Comparison of ENCODE assay signal across 9 cellular contexts in the genomic region with DNA sequence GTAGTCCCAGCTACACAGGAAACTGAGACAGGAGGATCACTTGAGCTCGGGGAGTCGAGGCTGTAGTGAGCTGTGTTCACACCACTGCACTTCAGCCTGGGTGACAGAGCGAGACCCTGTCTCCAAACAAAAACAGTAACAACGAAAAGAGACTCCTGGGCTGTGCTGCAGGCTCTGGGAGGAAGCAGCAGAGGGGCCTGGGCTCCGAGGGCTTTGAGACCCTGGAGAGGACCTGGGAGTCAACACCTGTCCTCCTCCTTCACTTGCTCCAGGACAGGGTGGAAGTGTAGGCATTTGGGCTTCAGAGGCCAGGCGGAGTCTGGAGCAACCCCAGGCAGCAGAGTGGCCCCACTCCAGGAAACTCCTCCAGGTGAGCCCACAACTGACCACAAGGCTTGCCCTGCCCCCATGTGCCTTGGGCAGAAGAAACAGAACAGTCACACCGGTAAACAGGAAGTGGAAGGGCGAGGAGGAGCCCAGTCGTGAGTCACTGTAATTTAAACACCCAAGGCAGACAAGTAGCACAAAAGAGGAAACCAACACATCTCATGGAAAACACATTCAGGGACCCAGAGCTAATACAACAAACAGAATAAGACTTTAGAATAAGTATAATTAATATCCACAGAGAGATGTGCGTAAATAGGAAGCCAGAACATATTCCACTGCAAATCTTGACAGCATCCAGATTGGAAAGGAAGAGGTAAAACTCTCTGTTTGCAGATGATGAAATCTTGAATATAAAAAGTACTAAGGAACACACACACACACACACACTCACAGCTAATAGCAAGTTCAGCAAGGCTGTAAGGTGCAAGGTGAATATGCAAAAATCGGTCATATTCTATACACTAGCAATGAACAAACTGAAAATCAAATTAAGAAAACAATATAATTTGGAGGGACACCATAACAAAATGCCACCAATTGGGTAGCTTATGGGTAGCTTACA. TPM values are rescaled to one million over a fixed set of nuclear protein-coding genes. Genes with fewer than 3 reads are reported as not detected.
DNase-seq lines count a peak whose midpoint lies in the region; ATAC-seq, FAIRE-seq and TF ChIP-seq lines count a peak whose summit lies in the region.
"Had no signal": no experiment of that assay in that cellular context is flagged by ENCODE, and none has a peak within 500 bp of the region (broad histone marks: within the 10 kb centered on the region; RNA-seq: fewer than 3 reads in every experiment).

No MANE protein-coding gene starts in this region.

- H3K4me1 Mint-ChIP-seq in chondrocyte (ENCODE audit: low read depth) = no peaks in the 10 kb centered on the region

- no peak for FAIRE-seq in kidney (lab: Jason Lieb, UNC)
- FAIRE-seq: endometrium had no signal

- no peaks in the 10 kb centered on the region for H3K4me1 ChIP-seq in kidney (ENCODE audit: control insufficient read depth in 1 of 2, insufficient read depth in 1 of 2, low read depth in 1 of 2, low read length in 2 of 2)

- no peaks in the 10 kb centered on the region for H3K36me3 Mint-ChIP-seq in chondrocyte (ENCODE audit: low read depth)

- H3K27ac Mint-ChIP-seq in chondrocyte (ENCODE audit: unreplicated experiment) = no peak overlapping the region

- TF ChIP-seq CTCF in kidney (IDR thresholded peaks at IDR 0.05; ENCODE audit: borderline replicate concordance, extremely low read depth, insufficient read depth) = no peak
- TF ChIP-seq CTCF in chondrocyte (IDR thresholded peaks at IDR 0.05) = no peak

- H3K9me3 ChIP-seq in kidney (ENCODE audit: control insufficient read depth in 1 of 2, low read length in 2 of 2) = no peaks in the 10 kb centered on the region

- ATAC-seq in GM21447 (IDR thresholded peaks at IDR 0.05; ENCODE audit: unreplicated experiment) = peak; percentile 93

- H3K27me3 Mint-ChIP-seq in chondrocyte (ENCODE audit: low read depth) = peaks cover 34% of the 10 kb centered on the region

- no peaks in the 10 kb centered on the region for H3K36me3 ChIP-seq in kidney (ENCODE audit: control insufficient read depth in 1 of 2, insufficient read depth in 2 of 2, low read length in 2 of 2)

- DNase-seq in COLO668 (lab: John Stamatoyannopoulos, UW; ENCODE audit: unreplicated experiment) (peak; percentile 15), LoVo (ENCODE audit: low spot score) (peak; percentile 81), kidney (peak; percentile 88), chondrocyte (ENCODE audit: low spot score) (no peak), NCI-H2171 treated with DMSO at 0.1 percent for 48 hours (lab: John Stamatoyannopoulos, UW) (no peak), substantia nigra (lab: John Stamatoyannopoulos, UW) (no peak)
- DNase-seq in activated CD4-positive, alpha-beta T cell treated with anti-CD3 and anti-CD28 coated beads, Interleukin-2, amount 50 U/mL, for 4 hours = peak; percentile 27 to 40

- intact Hi-C loops in kidney (cut with DNase I) = no loop called here

- H3K27ac ChIP-seq in kidney (ENCODE audit: low read depth in 2 of 2, low read length in 2 of 2) (no peak overlapping the region), substantia nigra (ENCODE audit: low read depth, low read length, poor library complexity, severe bottlenecking) (no peak overlapping the region)

- no peaks in the 10 kb centered on the region for H3K9me3 Mint-ChIP-seq in chondrocyte (ENCODE audit: low read depth)

- H3K4me3 Mint-ChIP-seq in chondrocyte (ENCODE audit: unreplicated experiment) = no peak overlapping the region

- H3K4me3 ChIP-seq in kidney (ENCODE audit: low read length in 2 of 2) = no peak overlapping the region

- H3K9ac ChIP-seq in kidney (ENCODE audit: low read length in 2 of 2) = no peak overlapping the region

RNA-seq across cellular contexts. Expression of gene RASGEF1A, which starts 20.5 kb away (rescaled TPM):
- total RNA-seq in kidney = 3.6 TPM
- polyA plus RNA-seq in kidney (ENCODE audit: insufficient read depth, low read depth, low replicate concordance) = 2.8 TPM
- total RNA-seq in chondrocyte = 0.05 to 0.18 TPM in 2 of 3 replicates, not detected in the other

Comparison
In these comparisons a context has a peak if more than half of its experiments do, and no peak if none do; other contexts are left out.
1. DNase-seq: peak in COLO668 (single experiment), LoVo (single experiment), activated CD4-positive, alpha-beta T cell treated with anti-CD3 and anti-CD28 coated beads, Interleukin-2, amount 50 U/mL, for 4 hours (2 of 2) and kidney (single experiment); none in chondrocyte (single experiment), NCI-H2171 treated with DMSO at 0.1 percent for 48 hours (single experiment) and substantia nigra (0 of 49).